ENCODE assay signal across 1 cellular context in the genomic region with DNA sequence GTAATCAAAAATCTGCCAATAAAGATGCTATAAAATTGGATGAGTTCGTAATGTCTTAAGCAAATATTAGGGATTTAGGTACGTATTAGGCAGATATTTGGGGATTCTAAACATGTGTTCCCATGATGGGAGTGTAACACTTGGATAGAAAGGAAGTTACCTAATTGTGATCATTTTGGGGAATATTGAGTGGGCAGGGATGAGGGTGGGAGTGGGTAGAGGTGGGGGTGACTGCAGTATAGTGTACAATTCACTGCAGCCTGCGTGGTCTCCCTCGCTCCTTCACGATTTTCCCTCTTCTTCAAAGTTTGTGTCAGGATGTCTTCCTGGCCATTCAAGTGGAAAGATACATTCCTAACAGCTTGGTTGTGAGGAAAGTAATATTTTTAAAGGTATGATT.
TF ChIP-seq lines count a peak whose summit lies in the region.

No MANE protein-coding gene starts in this region.

TF ChIP-seq in H1, 55 proteins besides CTCF, POLR2A, EP300 and RAD21:
- no peak for TF ChIP-seq SIX5 (IDR thresholded peaks at IDR 0.05; ENCODE audit: low read depth, low read length)
- no peak for TF ChIP-seq GTF2F1 (IDR thresholded peaks at IDR 0.05; ENCODE audit: borderline replicate concordance, low read depth, low read length)
- TF ChIP-seq RXRA (IDR thresholded peaks at IDR 0.05; ENCODE audit: insufficient read depth, low read depth, low read length) = no peak
- TF ChIP-seq, protein P1, sequence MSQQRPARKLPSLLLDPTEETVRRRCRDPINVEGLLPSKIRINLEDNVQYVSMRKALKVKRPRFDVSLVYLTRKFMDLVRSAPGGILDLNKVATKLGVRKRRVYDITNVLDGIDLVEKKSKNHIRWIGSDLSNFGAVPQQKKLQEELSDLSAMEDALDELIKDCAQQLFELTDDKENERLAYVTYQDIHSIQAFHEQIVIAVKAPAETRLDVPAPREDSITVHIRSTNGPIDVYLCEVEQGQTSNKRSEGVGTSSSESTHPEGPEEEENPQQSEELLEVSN (IDR thresholded peaks at IDR 0.05) = no peak
- no peak for TF ChIP-seq JUN (IDR thresholded peaks at IDR 0.05; ENCODE audit: low read depth, low read length)
- TF ChIP-seq SP2 (IDR thresholded peaks at IDR 0.05; ENCODE audit: low read length) = no peak
- TF ChIP-seq SIRT6 (IDR thresholded peaks at IDR 0.05; ENCODE audit: low read length) = no peak
- TF ChIP-seq EZH2 (IDR thresholded peaks at IDR 0.05; ENCODE audit: low read depth, low read length, severe bottlenecking) = no peak
TF ChIP-seq in H1: peak in this region for 0.
